25 cellular contexts compared by ENCODE assay signal in genomic region chr16:89033304-89033703, GRCh38. TPM values are rescaled to one million over a fixed set of nuclear protein-coding genes. Genes with fewer than 3 reads are reported as not detected.
DNase-seq lines count a peak whose midpoint lies in the region; ATAC-seq and TF ChIP-seq lines count a peak whose summit lies in the region.
"Had no signal": no experiment of that assay in that cellular context is flagged by ENCODE, and none has a peak within 500 bp of the region (broad histone marks: within the 10 kb centered on the region; RNA-seq: fewer than 3 reads in every experiment).

No MANE protein-coding gene starts in this region.

- peaks cover 0 to 12% (median 0%) of the 10 kb centered on the region in 11 donors for H3K9me3 ChIP-seq in heart right ventricle
- H3K9me3 ChIP-seq in RWPE2 (ENCODE audit: severe bottlenecking), result peaks cover 4% of the 10 kb centered on the region
- H3K9me3 ChIP-seq in spleen, result peaks cover 0 to 8% (median 0%) of the 10 kb centered on the region in 8 donors
- H3K9me3 ChIP-seq: right atrium auricular region had no signal

- H3K36me3 Mint-ChIP-seq in glutamatergic neuron (ENCODE audit: unreplicated experiment), result peaks cover 12% of the 10 kb centered on the region

- H3K4me1 ChIP-seq in heart right ventricle, result peaks cover 0 to 17% (median 0%) of the 10 kb centered on the region in 9 donors
- no peaks in the 10 kb centered on the region for H3K4me1 ChIP-seq in RWPE2 (ENCODE audit: insufficient read depth, poor library complexity, severe bottlenecking)
- peaks cover 0 to 30% (median 21%) of the 10 kb centered on the region in 6 donors for H3K4me1 ChIP-seq in spleen
- H3K4me1 ChIP-seq: parathyroid adenoma, right atrium auricular region had no signal

- H3K4me3 Mint-ChIP-seq in glutamatergic neuron (ENCODE audit: unreplicated experiment), result no peak overlapping the region
- H3K4me3 Mint-ChIP-seq: activated naive CD8-positive, alpha-beta T cell treated with anti-CD3 and anti-CD28 coated beads, Interleukin-2, amount 10 ng/mL, durations not matched to agents 7 days and 5 days had no signal

- peaks cover 10% of the 10 kb centered on the region for H3K27me3 Mint-ChIP-seq in glutamatergic neuron (ENCODE audit: unreplicated experiment)

- H3K27ac ChIP-seq in heart right ventricle, result no peak overlapping the region
- H3K27ac ChIP-seq in RWPE2 (ENCODE audit: poor library complexity, severe bottlenecking), result no peak overlapping the region
- H3K27ac ChIP-seq in spleen, result no peak overlapping the region
- H3K27ac ChIP-seq in substantia nigra (ENCODE audit: low read depth, low read length, poor library complexity, severe bottlenecking), result no peak overlapping the region
- H3K27ac ChIP-seq: C4-2B, parathyroid adenoma, right atrium auricular region, SK-N-MC, WERI-Rb-1 had no signal

- H3K36me3 ChIP-seq in heart right ventricle (no peaks in the 10 kb centered on the region), RWPE2 (ENCODE audit: low read depth) (no peaks in the 10 kb centered on the region), spleen (no peaks in the 10 kb centered on the region), H7 (replicated peaks; ENCODE audit: control insufficient read depth, insufficient read depth, low read length) (no peaks in the 10 kb centered on the region)
- H3K36me3 ChIP-seq: right atrium auricular region, WERI-Rb-1 had no signal

- peak overlapping the region; percentile 28 for H3K27ac Mint-ChIP-seq in glutamatergic neuron (ENCODE audit: unreplicated experiment)

- no peak for TF ChIP-seq POLR2A in spleen (IDR thresholded peaks at IDR 0.05)

- H3K27me3 ChIP-seq in heart right ventricle (peaks cover 9 to 52% (median 35%) of the 10 kb centered on the region in 7 donors), RWPE2 (ENCODE audit: insufficient read depth, poor library complexity, severe bottlenecking) (peaks cover 13% of the 10 kb centered on the region), spleen (replicated peaks in 1 of 7) (peaks cover 0 to 29% (median 11%) of the 10 kb centered on the region in 7 donors), H7 (ENCODE audit: control insufficient read depth, insufficient read depth, low read length) (no peaks in the 10 kb centered on the region)
- H3K27me3 ChIP-seq: right atrium auricular region had no signal

- peaks cover 16% of the 10 kb centered on the region for H3K4me1 Mint-ChIP-seq in glutamatergic neuron (ENCODE audit: low read depth, unreplicated experiment)

- 71 to 76% methylated on average over 10 of the region's 10 CpGs for WGBS in heart right ventricle, 2 donors
- 79 to 91% (median 88%) methylated on average over 10 of the region's 10 CpGs for WGBS in spleen, 5 donors

- H3K9me3 Mint-ChIP-seq in glutamatergic neuron (ENCODE audit: unreplicated experiment), result peaks cover 14% of the 10 kb centered on the region

- TF ChIP-seq CTCF in heart right ventricle (IDR thresholded peaks at IDR 0.05), result no peak
- TF ChIP-seq CTCF in RWPE2 (IDR thresholded peaks at IDR 0.05; ENCODE audit: poor library complexity, severe bottlenecking), result no peak
- TF ChIP-seq CTCF in glutamatergic neuron (IDR thresholded peaks at IDR 0.05; ENCODE audit: partially characterized antibody, unreplicated experiment), result no peak
- no peak for TF ChIP-seq CTCF in spleen (IDR thresholded peaks at IDR 0.05 in 8 of 11, conservative IDR thresholded peaks at IDR 0.05 in 3 of 11)

- intact Hi-C loops in Right ventricle myocardium inferior (cut with DNase I), result no loop called here
- intact Hi-C loops in heart right ventricle (cut with DNase I), result no loop called here
- intact Hi-C loops in spleen (cut with DNase I; ENCODE audit: low total_unique reads), result no loop called here

- DNase-seq in Right ventricle myocardium inferior (ENCODE audit: missing footprints) (peak; percentile 40), heart right ventricle (no peak), RWPE2 (ENCODE audit: low spot score) (peak; percentile 35), glutamatergic neuron (no peak), spleen (peak; percentile 53), H7 (no peak), substantia nigra (lab: John Stamatoyannopoulos, UW) (no peak), NCI-H748 treated with DMSO at 0.1 percent for 48 hours (lab: John Stamatoyannopoulos, UW) (no peak)
- DNase-seq: activated CD4-positive, alpha-beta T cell treated with anti-CD3 and anti-CD28 coated beads, Interleukin-2, amount 10 ng/mL, durations not matched to agents 7 days and 5 days; activated naive CD8-positive, alpha-beta T cell treated with anti-CD3 and anti-CD28 coated beads, Interleukin-2, amount 10 ng/mL, durations not matched to agents 7 days and 5 days; Calu3; cerebellar nuclear complex; islet precursor cell; KG1; midbrain; NCI-H1417 treated with DMSO at 0.1 percent for 48 hours; NCI-H345; NCI-H774; WERI-Rb-1 had no signal

- H3K4me3 ChIP-seq in heart right ventricle, result no peak overlapping the region
- no peak overlapping the region for H3K4me3 ChIP-seq in RWPE2 (ENCODE audit: severe bottlenecking)
- no peak overlapping the region for H3K4me3 ChIP-seq in spleen
- H3K4me3 ChIP-seq in H7 (ENCODE audit: insufficient read depth, low read depth, low read length), result no peak overlapping the region
- H3K4me3 ChIP-seq: right atrium auricular region, SK-N-MC had no signal

- no peak for ATAC-seq in Right ventricle myocardium inferior
- ATAC-seq in heart right ventricle, result no peak
- ATAC-seq in RWPE2 (ENCODE audit: low read depth), result no peak
- ATAC-seq: natural killer cell treated with Interleukin-12 subunit alpha and Interleukin-12 subunit beta and Interleukin-15 and Interleukin-18, amount 100 ng/mL, for 72 hours had no signal

RNA-seq across cellular contexts. Expression of gene CBFA2T3, which starts 56.3 kb away (rescaled TPM):
- 11.1 TPM for total RNA-seq in Right ventricle myocardium inferior
- total RNA-seq in heart right ventricle, result 10 to 100 TPM in 2 of 10 donors, 1 to 10 TPM in 8; 3.1 to 14.9 (median 6.1) TPM
- 10 to 100 TPM in 1 of 2 donors, 1 to 10 TPM in 1; 6.0 to 17.6 TPM for polyA plus RNA-seq in heart right ventricle
- total RNA-seq in glutamatergic neuron (ENCODE audit: unreplicated experiment), result 126 TPM
- total RNA-seq in spleen, result 10 to 100 TPM; 10.5 to 59.8 (median 56.3) TPM
- polyA plus RNA-seq in spleen, result 10 to 100 TPM in 2 of 3 donors, 1 to 10 TPM in 1; 8.4 to 25.1 (median 14.3) TPM
- 0.35 TPM in 1 of 2 replicates, not detected in the other for total RNA-seq in H7 (2014; rRNA removed; shearing (Covaris generic))
- total RNA-seq: activated CD4-positive, alpha-beta T cell treated with anti-CD3 and anti-CD28 coated beads, Interleukin-2, amount 10 ng/mL, durations not matched to agents 7 days and 5 days; Calu3; RPMI7951 had no signal

Comparison
In these comparisons a context has a peak if more than half of its experiments do, and no peak if none do; other contexts are left out.
1. DNase-seq: peak in Right ventricle myocardium inferior (single experiment), RWPE2 (single experiment) and spleen (single experiment); none in heart right ventricle (0 of 2), glutamatergic neuron (single experiment), H7 (single experiment), substantia nigra (0 of 49) and NCI-H748 treated with DMSO at 0.1 percent for 48 hours (single experiment).